In the genomic region with DNA sequence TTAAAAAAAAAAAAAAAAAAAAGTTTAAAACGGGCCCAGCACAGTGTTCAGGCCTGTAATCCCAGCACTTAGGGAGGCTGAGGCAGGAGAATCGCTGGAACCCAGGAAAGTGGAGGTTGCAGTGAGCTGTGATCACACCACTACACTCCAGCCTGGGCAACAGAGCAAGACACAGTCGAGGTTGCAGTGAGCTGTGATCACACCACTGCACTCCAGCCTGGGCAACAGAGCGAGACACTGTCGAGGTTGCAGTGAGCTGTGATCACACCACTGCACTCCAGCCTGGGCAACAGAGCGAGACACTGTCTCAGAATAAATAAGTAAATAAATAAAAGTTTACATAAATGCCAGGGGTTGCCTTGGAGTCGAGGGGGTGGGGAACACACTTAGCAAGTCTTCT, we compare ENCODE assay signal across 8 cellular contexts. TPM values are rescaled to one million over a fixed set of nuclear protein-coding genes. Genes with fewer than 3 reads are reported as not detected.
"Had no signal": no experiment of that assay in that cellular context is flagged by ENCODE, and none has a peak within 500 bp of the region (broad histone marks: within the 10 kb centered on the region; RNA-seq: fewer than 3 reads in every experiment).

No MANE protein-coding gene starts in this region.

RNA-seq across cellular contexts. Expression of gene FBLL1, which starts 5.2 kb away (rescaled TPM):
- total RNA-seq: activated CD4-positive, alpha-beta T cell treated with anti-CD3 and anti-CD28 coated beads for 36 hours; activated CD4-positive, alpha-beta T cell treated with anti-CD3 and anti-CD28 coated beads, Interleukin-2, amount 10 ng/mL, durations not matched to agents 24 days and 14 days; activated CD4-positive, alpha-beta T cell treated with anti-CD3 and anti-CD28 coated beads, Interleukin-2, amount 10 ng/mL, durations not matched to agents 7 days and 5 days; activated CD8-positive, alpha-beta memory T cell treated with anti-CD3 and anti-CD28 coated beads for 36 hours; activated CD8-positive, alpha-beta memory T cell treated with anti-CD3 and anti-CD28 coated beads, Interleukin-2, amount 10 ng/mL, durations not matched to agents 7 days and 5 days; T-helper 1 cell treated with Interleukin-12 subunit alpha and Interleukin-12 subunit beta and Interleukin-4 antibody, amounts not matched to agents 30 ng/mL and 1 ng/mL, for 36 hours; T-helper 17 cell; T-helper 2 cell treated with Interferon-gamma antibody and Interleukin-4, amounts not matched to agents 100 ng/mL and 5 ng/mL, for 36 hours had no signal
